28 cellular contexts compared by ENCODE assay signal in the genomic region with DNA sequence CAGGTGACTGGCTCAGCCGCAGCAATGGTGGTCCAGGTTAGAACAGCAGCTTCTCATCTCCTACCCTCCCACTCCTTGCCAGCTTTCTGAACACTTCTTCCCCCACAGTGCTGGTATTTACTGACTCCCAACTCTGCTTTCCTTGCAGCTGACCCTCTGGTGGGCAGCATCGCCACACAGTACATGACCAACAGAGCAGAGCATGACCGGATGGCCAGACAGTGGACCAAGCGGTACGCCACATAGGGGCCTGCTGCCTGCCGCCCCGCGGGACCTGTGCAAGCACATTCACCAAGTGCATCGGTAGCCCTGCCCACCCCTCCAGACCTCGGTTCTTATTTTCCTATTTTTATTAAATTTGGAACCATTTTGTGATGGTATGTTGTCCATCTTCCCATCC.
"Had no signal": no experiment of that assay in that cellular context is flagged by ENCODE, and none has a peak within 500 bp of the region (broad histone marks: within the 10 kb centered on the region; RNA-seq: fewer than 3 reads in every experiment).

No MANE protein-coding gene starts in this region.

- H3K9me3 Mint-ChIP-seq: activated CD4-positive, alpha-beta memory T cell treated with anti-CD3 and anti-CD28 coated beads, Interleukin-2, amount 10 ng/mL, durations not matched to agents 7 days and 5 days; activated naive CD4-positive, alpha-beta T cell treated with anti-CD3 and anti-CD28 coated beads, Interleukin-2, amount 10 ng/mL, durations not matched to agents 7 days and 5 days; activated naive CD8-positive, alpha-beta T cell treated with anti-CD3 and anti-CD28 coated beads, Interleukin-2, amount 10 ng/mL, durations not matched to agents 7 days and 5 days; activated T-cell treated with anti-CD3 and anti-CD28 coated beads, Interleukin-2, amount 50 U/mL, for 24 hours; mesothelial cell of epicardium; WTC11 had no signal

- H3K27ac Mint-ChIP-seq: activated CD4-positive, alpha-beta memory T cell treated with anti-CD3 and anti-CD28 coated beads, Interleukin-2, amount 10 ng/mL, durations not matched to agents 7 days and 5 days; activated CD4-positive, alpha-beta T cell treated with anti-CD3 and anti-CD28 coated beads, Interleukin-2, amount 10 ng/mL, durations not matched to agents 7 days and 5 days; activated naive CD4-positive, alpha-beta T cell treated with anti-CD3 and anti-CD28 coated beads, Interleukin-2, amount 10 ng/mL, durations not matched to agents 7 days and 5 days; activated naive CD8-positive, alpha-beta T cell treated with anti-CD3 and anti-CD28 coated beads, Interleukin-2, amount 10 ng/mL, durations not matched to agents 7 days and 5 days; activated T-cell treated with anti-CD3 and anti-CD28 coated beads, Interleukin-2, amount 50 U/mL, for 24 hours; immature natural killer cell; mesothelial cell of epicardium; progenitor cell of endocrine pancreas; WTC11 had no signal

- H3K4me3 ChIP-seq: heart left ventricle, ovary, right lobe of liver, skin epidermis, suprapubic skin, tibial artery, upper lobe of right lung had no signal

- H3K4me1 Mint-ChIP-seq: activated CD4-positive, alpha-beta memory T cell treated with anti-CD3 and anti-CD28 coated beads, Interleukin-2, amount 10 ng/mL, durations not matched to agents 7 days and 5 days; activated CD4-positive, alpha-beta T cell treated with anti-CD3 and anti-CD28 coated beads, Interleukin-2, amount 10 ng/mL, durations not matched to agents 7 days and 5 days; activated naive CD4-positive, alpha-beta T cell treated with anti-CD3 and anti-CD28 coated beads, Interleukin-2, amount 10 ng/mL, durations not matched to agents 7 days and 5 days; WTC11 had no signal

- ATAC-seq: left colon; naive thymus-derived CD8-positive, alpha-beta T cell; right lobe of liver; WTC11 had no signal

- H3K36me3 ChIP-seq: brain microvascular endothelial cell, heart left ventricle, ovary, right lobe of liver, suprapubic skin, upper lobe of right lung had no signal

- DNase-seq: activated CD4-positive, alpha-beta memory T cell treated with anti-CD3 and anti-CD28 coated beads, Interleukin-2, amount 10 ng/mL, durations not matched to agents 7 days and 5 days; activated CD4-positive, alpha-beta T cell treated with anti-CD3 and anti-CD28 coated beads for 1 hour; activated CD4-positive, alpha-beta T cell treated with anti-CD3 and anti-CD28 coated beads, Interleukin-2, amount 10 ng/mL, durations not matched to agents 7 days and 5 days; activated CD8-positive, alpha-beta memory T cell treated with anti-CD3 and anti-CD28 coated beads, Interleukin-2, amount 50 U/mL, for 48 hours; activated gamma-delta T cell; activated naive CD4-positive, alpha-beta T cell treated with anti-CD3 and anti-CD28 coated beads, Interleukin-2, amount 10 ng/mL, durations not matched to agents 7 days and 5 days; activated naive CD8-positive, alpha-beta T cell treated with anti-CD3 and anti-CD28 coated beads, Interleukin-2, amount 10 ng/mL, durations not matched to agents 7 days and 5 days; activated T-cell treated with anti-CD3 and anti-CD28 coated beads, Interleukin-2, amount 50 U/mL, for 24 hours; brain microvascular endothelial cell; foreskin fibroblast; heart left ventricle; hypothalamus; immature natural killer cell; kidney; left colon; naive thymus-derived CD8-positive, alpha-beta T cell; ovary; right lobe of liver; stimulated activated CD4-positive, alpha-beta T cell treated with anti-CD3 and anti-CD28 coated beads, Interleukin-12 subunit alpha, Interleukin-12 subunit beta, amount 100 ng/mL, for 4 hours; stimulated activated CD4-positive, alpha-beta T cell treated with anti-CD3 and anti-CD28 coated beads, Interleukin-4, amount 100 ng/mL, for 1 hour; T-helper 2 cell; tibial artery; upper lobe of right lung had no signal

- H3K4me3 Mint-ChIP-seq: activated CD4-positive, alpha-beta memory T cell treated with anti-CD3 and anti-CD28 coated beads, Interleukin-2, amount 10 ng/mL, durations not matched to agents 7 days and 5 days; activated CD4-positive, alpha-beta T cell treated with anti-CD3 and anti-CD28 coated beads, Interleukin-2, amount 10 ng/mL, durations not matched to agents 7 days and 5 days; activated naive CD4-positive, alpha-beta T cell treated with anti-CD3 and anti-CD28 coated beads, Interleukin-2, amount 10 ng/mL, durations not matched to agents 7 days and 5 days; activated naive CD8-positive, alpha-beta T cell treated with anti-CD3 and anti-CD28 coated beads, Interleukin-2, amount 10 ng/mL, durations not matched to agents 7 days and 5 days; activated T-cell treated with anti-CD3 and anti-CD28 coated beads, Interleukin-2, amount 50 U/mL, for 24 hours; immature natural killer cell; mesothelial cell of epicardium; naive thymus-derived CD8-positive, alpha-beta T cell; WTC11 had no signal

- H3K27me3 Mint-ChIP-seq: activated CD4-positive, alpha-beta T cell treated with anti-CD3 and anti-CD28 coated beads, Interleukin-2, amount 10 ng/mL, durations not matched to agents 7 days and 5 days; activated naive CD4-positive, alpha-beta T cell treated with anti-CD3 and anti-CD28 coated beads, Interleukin-2, amount 10 ng/mL, durations not matched to agents 7 days and 5 days; activated naive CD8-positive, alpha-beta T cell treated with anti-CD3 and anti-CD28 coated beads, Interleukin-2, amount 10 ng/mL, durations not matched to agents 7 days and 5 days; activated T-cell treated with anti-CD3 and anti-CD28 coated beads, Interleukin-2, amount 50 U/mL, for 24 hours; naive thymus-derived CD8-positive, alpha-beta T cell; progenitor cell of endocrine pancreas had no signal

- H3K36me3 Mint-ChIP-seq: activated naive CD4-positive, alpha-beta T cell treated with anti-CD3 and anti-CD28 coated beads, Interleukin-2, amount 10 ng/mL, durations not matched to agents 7 days and 5 days; activated naive CD8-positive, alpha-beta T cell treated with anti-CD3 and anti-CD28 coated beads, Interleukin-2, amount 10 ng/mL, durations not matched to agents 7 days and 5 days; immature natural killer cell; mesothelial cell of epicardium; WTC11 had no signal

- H3K27ac ChIP-seq: brain microvascular endothelial cell, ovary, right lobe of liver, skin epidermis, suprapubic skin, tibial artery, upper lobe of right lung had no signal

- H3K4me1 ChIP-seq: right lobe of liver, suprapubic skin, tibial artery, upper lobe of right lung had no signal

- H3K27me3 ChIP-seq: brain microvascular endothelial cell, heart left ventricle, ovary, right lobe of liver, suprapubic skin, tibial artery, upper lobe of right lung had no signal
